ENCODE assay signal across 11 cellular contexts in genomic region chr4:17812125-17812524, GRCh38. TPM values are rescaled to one million over a fixed set of nuclear protein-coding genes. Genes with fewer than 3 reads are reported as not detected.
DNase-seq lines count a peak whose midpoint lies in the region; ATAC-seq and TF ChIP-seq lines count a peak whose summit lies in the region.
"Had no signal": no experiment of that assay in that cellular context is flagged by ENCODE, and none has a peak within 500 bp of the region (broad histone marks: within the 10 kb centered on the region; RNA-seq: fewer than 3 reads in every experiment).

No MANE protein-coding gene starts in this region.

- peak overlapping the region; percentile 77 for H3K4me3 ChIP-seq in AG09309 (ENCODE audit: control insufficient read depth, low read depth, low read length)
- peak overlapping the region; percentile 78 for H3K4me3 ChIP-seq in H7 (ENCODE audit: insufficient read depth, low read depth, low read length)
- H3K4me3 ChIP-seq in WERI-Rb-1 (ENCODE audit: low read depth, low read length), result peak overlapping the region; percentile 94
- H3K4me3 ChIP-seq in adrenal gland, result no peak overlapping the region

- TF ChIP-seq POLR2A in adrenal gland (IDR thresholded peaks at IDR 0.05), result no peak

- H3K27ac ChIP-seq in WERI-Rb-1 (peak overlapping the region; percentile 95), foreskin keratinocyte (peak overlapping the region; percentile 32), adrenal gland (no peak overlapping the region)
- H3K27ac ChIP-seq: thoracic aorta had no signal

- ATAC-seq in foreskin keratinocyte (no peak), HG03378 (IDR thresholded peaks at IDR 0.05; ENCODE audit: unreplicated experiment) (no peak)

- DNase-seq in AG09309 (ENCODE audit: low read depth), result no peak
- DNase-seq in H7, result no peak
- no peak for DNase-seq in WERI-Rb-1
- DNase-seq in foreskin keratinocyte, result no peak
- no peak for DNase-seq in NCI-H1048 (lab: John Stamatoyannopoulos, UW)
- no peak for DNase-seq in activated CD8-positive, alpha-beta memory T cell treated with anti-CD3 and anti-CD28 coated beads for 24 hours
- DNase-seq in adrenal gland, result no peak
- DNase-seq: NCI-H226 had no signal

- WGBS in adrenal gland, 4 donors, result 8 to 21% (median 15%) methylated on average over 3 of the region's 3 CpGs

- H3K9me3 ChIP-seq in WERI-Rb-1 (ENCODE audit: severe bottlenecking), result no peaks in the 10 kb centered on the region
- no peaks in the 10 kb centered on the region for H3K9me3 ChIP-seq in adrenal gland (replicated peaks in 1 of 3)
- H3K9me3 ChIP-seq: thoracic aorta had no signal

- intact Hi-C loops in adrenal gland (cut with DNase I), result loop anchor here in 1 of 2 donors (10.0 kb wide), 1 partner anchor 213 kb away; the partner anchor contains the start of gene LCORL

- TF ChIP-seq CTCF in AG09309 (IDR thresholded peaks at IDR 0.05; ENCODE audit: control insufficient read depth, insufficient read depth, low read depth, low read length, missing control alignments) (no peak), WERI-Rb-1 (IDR thresholded peaks at IDR 0.05; ENCODE audit: low read depth, low read length) (no peak), foreskin keratinocyte (conservative IDR thresholded peaks at IDR 0.05) (no peak), adrenal gland (IDR thresholded peaks at IDR 0.05) (no peak)

- H3K4me1 ChIP-seq in foreskin keratinocyte, result peaks cover 22% of the 10 kb centered on the region
- H3K4me1 ChIP-seq in adrenal gland (replicated peaks in 1 of 2), result peaks cover 27 to 33% of the 10 kb centered on the region in 2 donors

- no peaks in the 10 kb centered on the region for H3K27me3 ChIP-seq in H7 (ENCODE audit: control insufficient read depth, insufficient read depth, low read length)
- H3K27me3 ChIP-seq in WERI-Rb-1 (ENCODE audit: insufficient read depth, low read depth, severe bottlenecking), result no peaks in the 10 kb centered on the region
- H3K27me3 ChIP-seq in foreskin keratinocyte, result no peaks in the 10 kb centered on the region
- H3K27me3 ChIP-seq in adrenal gland, result no peaks in the 10 kb centered on the region

- H3K36me3 ChIP-seq in H7 (replicated peaks; ENCODE audit: control insufficient read depth, insufficient read depth, low read length) (no peaks in the 10 kb centered on the region; the same call in 1 of the 2 replicates), WERI-Rb-1 (peaks cover 78% of the 10 kb centered on the region), adrenal gland (replicated peaks in 1 of 2) (no peaks in the 10 kb centered on the region)
- H3K36me3 ChIP-seq: thoracic aorta had no signal

RNA-seq across cellular contexts. Expression of gene NCAPG, which starts 1.3 kb away (rescaled TPM):
- 75.2 and 77.1 TPM in 2 replicates for total RNA-seq in H7 (2014; rRNA removed; shearing (Covaris generic))
- total RNA-seq in foreskin keratinocyte (43.4 and 55.2 TPM in 2 replicates), adrenal gland (1 to 10 TPM in 2 of 8 donors, under 1 TPM in 6; 0.17 to 1.6 (median 0.74) TPM)
- polyA plus RNA-seq in foreskin keratinocyte (19.2 and 23.4 TPM in 2 replicates), adrenal gland (1 to 10 TPM in 1 of 3 donors, under 1 TPM in 2; 0.24 to 1.3 (median 0.37) TPM)

RNA-seq across cellular contexts. Expression of gene DCAF16, which starts 1.6 kb away (rescaled TPM):
- 26.1 and 31.1 TPM in 2 replicates for total RNA-seq in H7 (2014; rRNA removed; shearing (Covaris generic))
- 10.7 and 14.3 TPM in 2 replicates for total RNA-seq in foreskin keratinocyte
- 2.6 and 3.7 TPM in 2 replicates for polyA plus RNA-seq in foreskin keratinocyte
- 10 to 100 TPM; 14.4 to 43.1 (median 23.9) TPM for total RNA-seq in adrenal gland
- polyA plus RNA-seq in adrenal gland, result 10 to 100 TPM in 1 of 3 donors, 1 to 10 TPM in 2; 6.9 to 15.1 (median 9.4) TPM

RNA-seq across cellular contexts. Expression of gene FAM184B, which starts 30.7 kb away (rescaled TPM):
- total RNA-seq in H7 (2014; rRNA removed; shearing (Covaris generic)), result not detected in 2 replicates
- total RNA-seq in foreskin keratinocyte (not detected in 2 replicates), adrenal gland (under 1 TPM in 3 of 8 donors, not detected in 5; under 0.01 to 0.17 (median 0.11) TPM)
- polyA plus RNA-seq in foreskin keratinocyte (0.01 TPM in 2 replicates), adrenal gland (under 1 TPM; 0.03 to 0.08 (median 0.04) TPM)
- total RNA-seq: pulmonary artery endothelial cell, thoracic aorta had no signal

Comparison
In these comparisons a context has a peak if more than half of its experiments do, and no peak if none do; other contexts are left out.
1. H3K4me3 ChIP-seq: peak in AG09309 (single experiment), H7 (single experiment) and WERI-Rb-1 (single experiment); none in adrenal gland (0 of 4).
2. H3K27ac ChIP-seq: peak in WERI-Rb-1 (single experiment) and foreskin keratinocyte (single experiment); none in adrenal gland (0 of 5).
3. RNA of gene NCAPG, which starts 1.3 kb away (total RNA-seq): 75.2 to 77.1 TPM in H7 and 43.4 to 55.2 TPM in foreskin keratinocyte; 0.17 to 1.6 TPM in adrenal gland; every median in the first group is over 10 times any median in the second.